Comparison of ENCODE assay signal across 11 cellular contexts in genomic region chr16:22299036-22299435, GRCh38. TPM values are rescaled to one million over a fixed set of nuclear protein-coding genes. Genes with fewer than 3 reads are reported as not detected.
A peak's percentile ranks its signal among the peaks of the same experiment; 100 is the strongest.
DNase-seq lines count a peak whose midpoint lies in the region; ATAC-seq and TF ChIP-seq lines count a peak whose summit lies in the region.
"Had no signal": no experiment of that assay in that cellular context is flagged by ENCODE, and none has a peak within 500 bp of the region (broad histone marks: within the 10 kb centered on the region; RNA-seq: fewer than 3 reads in every experiment).

No MANE protein-coding gene starts in this region.

- H3K27ac ChIP-seq in DOHH2 (ENCODE audit: low read depth, low read length) (no peak overlapping the region), OCI-LY3 (ENCODE audit: low read length) (peak overlapping the region; percentile 89), coronary artery (peak overlapping the region in 1 of 2 donors; percentile 87), prostate gland (peak overlapping the region; percentile 92 to 96)

- H2AFZ ChIP-seq in OCI-LY3 (ENCODE audit: low read depth, low read length), result no peak overlapping the region
- H2AFZ ChIP-seq: parathyroid adenoma had no signal

- no peak overlapping the region for H3K9ac ChIP-seq in OCI-LY3 (ENCODE audit: low read length)
- H3K9ac ChIP-seq: parathyroid adenoma had no signal

- TF ChIP-seq CTCF in DOHH2 (IDR thresholded peaks at IDR 0.05; ENCODE audit: low read depth, low read length, poor library complexity, severe bottlenecking) (no peak), OCI-LY3 (IDR thresholded peaks at IDR 0.05; ENCODE audit: low read depth, low read length) (no peak), coronary artery (IDR thresholded peaks at IDR 0.05) (no peak), prostate gland (IDR thresholded peaks at IDR 0.05) (no peak)

- H3K4me2 ChIP-seq in DOHH2 (ENCODE audit: low read length) (peak overlapping the region; percentile 79), OCI-LY3 (ENCODE audit: low read length) (peak overlapping the region; percentile 90)

- no peak for ATAC-seq in GM18873 (IDR thresholded peaks at IDR 0.05; ENCODE audit: low FRiP score, unreplicated experiment)
- no peak for ATAC-seq in HG03025 (IDR thresholded peaks at IDR 0.05; ENCODE audit: low FRiP score, unreplicated experiment)
- ATAC-seq in GM19324 (IDR thresholded peaks at IDR 0.05; ENCODE audit: low FRiP score, unreplicated experiment), result no peak

- H4K20me1 ChIP-seq in DOHH2 (ENCODE audit: control insufficient read depth, insufficient read depth, low read depth, low read length), result peaks cover 7% of the 10 kb centered on the region
- H4K20me1 ChIP-seq in OCI-LY3 (ENCODE audit: insufficient read depth, low read length), result peaks cover 43% of the 10 kb centered on the region

- WGBS in prostate gland, result 95% methylated on average over 1 of the region's 1 CpG

- H3K79me2 ChIP-seq in DOHH2 (ENCODE audit: control insufficient read depth, low read length) (peaks cover 66% of the 10 kb centered on the region), OCI-LY3 (ENCODE audit: low read length) (peaks cover 66% of the 10 kb centered on the region)

- TF ChIP-seq POLR2A in prostate gland (IDR thresholded peaks at IDR 0.05), result no peak

- DNase-seq in coronary artery (ENCODE audit: low spot score) (no peak), prostate gland (ENCODE audit: low spot score) (no peak)
- no peak for DNase-seq in stimulated activated CD4-positive, alpha-beta T cell treated with anti-CD3 and anti-CD28 coated beads, Interleukin-15, amount 100 ng/mL, for 24 hours
- DNase-seq: central memory CD4-positive, alpha-beta T cell; stimulated activated CD8-positive, alpha-beta memory T cell treated with anti-CD3 and anti-CD28 coated beads, Interleukin-4, amount 100 ng/mL, for 48 hours had no signal

- H3K9me3 ChIP-seq in DOHH2 (ENCODE audit: control insufficient read depth, insufficient read depth, low read length) (no peaks in the 10 kb centered on the region), OCI-LY3 (ENCODE audit: insufficient read depth, low read length) (no peaks in the 10 kb centered on the region), prostate gland (no peaks in the 10 kb centered on the region)

- intact Hi-C loops in prostate gland (cut with DNase I), result loop anchor here (5.0 kb wide), 1 partner anchor 292 kb away; the partner anchor contains the start of gene MOSMO

- peaks cover 13% of the 10 kb centered on the region for H3F3A ChIP-seq in DOHH2 (ENCODE audit: control insufficient read depth, insufficient read depth)

- peaks cover 53% of the 10 kb centered on the region for H3K36me3 ChIP-seq in DOHH2 (ENCODE audit: control insufficient read depth, low read length)
- peaks cover 10% of the 10 kb centered on the region for H3K36me3 ChIP-seq in OCI-LY3 (replicated peaks; ENCODE audit: low read depth, low read length)
- H3K36me3 ChIP-seq in prostate gland, result no peaks in the 10 kb centered on the region

- no peaks in the 10 kb centered on the region for H3K9me2 ChIP-seq in DOHH2 (replicated peaks; ENCODE audit: control insufficient read depth, low read length)

- H3K4me1 ChIP-seq in DOHH2 (ENCODE audit: control insufficient read depth, low read length) (peaks cover 28% of the 10 kb centered on the region), OCI-LY3 (ENCODE audit: low read length) (peaks cover 12% of the 10 kb centered on the region), prostate gland (replicated peaks) (peaks cover 5% of the 10 kb centered on the region)

- H3K4me3 ChIP-seq in DOHH2 (ENCODE audit: low read length), result peak overlapping the region; percentile 82
- peak overlapping the region; percentile 99 for H3K4me3 ChIP-seq in OCI-LY3 (ENCODE audit: low read length)
- peak overlapping the region; percentile 82 for H3K4me3 ChIP-seq in coronary artery
- no peak overlapping the region for H3K4me3 ChIP-seq in prostate gland

- no peaks in the 10 kb centered on the region for H3K27me3 ChIP-seq in DOHH2 (ENCODE audit: control insufficient read depth, low read length)
- H3K27me3 ChIP-seq in OCI-LY3 (ENCODE audit: low read depth, low read length), result no peaks in the 10 kb centered on the region
- no peaks in the 10 kb centered on the region for H3K27me3 ChIP-seq in prostate gland (replicated peaks; ENCODE audit: insufficient read depth)

RNA-seq across cellular contexts. Expression of gene POLR3E, which starts 1.8 kb away (rescaled TPM):
- 10 to 100 TPM; 52.3 to 61.7 TPM for total RNA-seq in prostate gland

Comparison
In these comparisons a context has a peak if more than half of its experiments do, and no peak if none do; other contexts are left out.
1. H3K4me3 ChIP-seq: peak in DOHH2 (single experiment), OCI-LY3 (single experiment) and coronary artery (single experiment); none in prostate gland (0 of 2).